ENCODE assay signal across 9 cellular contexts in genomic region chr19:50723069-50723468, GRCh38. TPM values are rescaled to one million over a fixed set of nuclear protein-coding genes. Genes with fewer than 3 reads are reported as not detected.
DNase-seq lines count a peak whose midpoint lies in the region; TF ChIP-seq lines count a peak whose summit lies in the region.
"Had no signal": no experiment of that assay in that cellular context is flagged by ENCODE, and none has a peak within 500 bp of the region (broad histone marks: within the 10 kb centered on the region; RNA-seq: fewer than 3 reads in every experiment).

Gene CLEC11A, plus strand, starts transcription at chr19:50723364. Its CDS starts 162 bp downstream, at chr19:50723526.

- peaks cover 14% of the 10 kb centered on the region for H3F3A ChIP-seq in neural progenitor cell (ENCODE audit: low read depth)

- no peak for TF ChIP-seq CTCF in esophagus squamous epithelium (IDR thresholded peaks at IDR 0.05)
- TF ChIP-seq CTCF in neural progenitor cell (IDR thresholded peaks at IDR 0.05): no peak
- no peak for TF ChIP-seq CTCF in GM13976 (IDR thresholded peaks at IDR 0.05; ENCODE audit: borderline replicate concordance, control extremely low read depth, extremely low read depth, insufficient read depth, missing control alignments)

- H4K20me1 ChIP-seq in neural progenitor cell (ENCODE audit: low read depth): peaks cover 5% of the 10 kb centered on the region

- intact Hi-C loops in esophagus squamous epithelium (cut with DNase I): no loop called here

- no peaks in the 10 kb centered on the region for H3K79me2 ChIP-seq in neural progenitor cell (ENCODE audit: low read depth)

- H3K36me3 Mint-ChIP-seq in neural progenitor cell: no peaks in the 10 kb centered on the region

- H3K27ac ChIP-seq in SJSA1 (no peak within 1 kb of the TSS), esophagus squamous epithelium (peak within 1 kb of the TSS; percentile 58 to 78 (median 74)), neural progenitor cell (no peak within 1 kb of the TSS)
- H3K27ac ChIP-seq: SJCRH30 had no signal

- DNase-seq in SJSA1 (ENCODE audit: low read depth in 1 of 2, low spot score in 2 of 2) (peak in 1 of 2 experiments; percentile 41), esophagus squamous epithelium (lab: John Stamatoyannopoulos, UW) (no peak), neural progenitor cell (ENCODE audit: low spot score) (no peak), GM13976 (ENCODE audit: low spot score) (no peak), NCI-H2081 treated with DMSO at 0.1 percent for 48 hours (lab: John Stamatoyannopoulos, UW) (no peak), HUDEP-2 (lab: John Stamatoyannopoulos, UW; ENCODE audit: unreplicated experiment in 76 of 76) (no peak), NCI-H187 treated with DMSO at 0.1 percent for 48 hours (lab: John Stamatoyannopoulos, UW) (no peak)

- H3K9me3 Mint-ChIP-seq in neural progenitor cell: no peaks in the 10 kb centered on the region

- TF ChIP-seq POLR2A in esophagus squamous epithelium (IDR thresholded peaks at IDR 0.05): no peak

- in situ Hi-C loops in GM13976 (cut with MboI; ENCODE audit: low sequenced_read_pairs, unreplicated experiment): no loop called here

- peaks cover 25% of the 10 kb centered on the region for H3K27me3 Mint-ChIP-seq in neural progenitor cell (ENCODE audit: insufficient read depth, low read depth)

- no peak within 1 kb of the TSS for H3K27ac Mint-ChIP-seq in neural progenitor cell

- no peaks in the 10 kb centered on the region for H3K9me3 ChIP-seq in ES-I3 (ENCODE audit: control insufficient read depth, insufficient read depth, low read length)
- peaks cover 7% of the 10 kb centered on the region; the same call in 1 of the 2 replicates for H3K9me3 ChIP-seq in SJSA1 (replicated peaks)
- no peaks in the 10 kb centered on the region for H3K9me3 ChIP-seq in esophagus squamous epithelium
- no peaks in the 10 kb centered on the region for H3K9me3 ChIP-seq in neural progenitor cell (ENCODE audit: low read depth)
- H3K9me3 ChIP-seq: SJCRH30 had no signal

- H3K4me1 ChIP-seq in ES-I3 (ENCODE audit: insufficient read depth, low read length) (peaks cover 18% of the 10 kb centered on the region), SJSA1 (replicated peaks) (peaks cover 4% of the 10 kb centered on the region; the same call in 1 of the 2 replicates), esophagus squamous epithelium (peaks cover 22 to 79% (median 44%) of the 10 kb centered on the region in 3 donors), neural progenitor cell (peaks cover 3% of the 10 kb centered on the region)

- peaks cover 46% of the 10 kb centered on the region for H3K27me3 ChIP-seq in SJSA1 (replicated peaks)
- H3K27me3 ChIP-seq in esophagus squamous epithelium: peaks cover 0 to 94% (median 9%) of the 10 kb centered on the region in 4 donors
- H3K27me3 ChIP-seq in neural progenitor cell: peaks cover 84% of the 10 kb centered on the region
- H3K27me3 ChIP-seq: SJCRH30 had no signal

- H3K9ac ChIP-seq in ES-I3 (ENCODE audit: low read depth, low read length): peak within 1 kb of the TSS; percentile 42; the same call in 1 of the 2 replicates
- H3K9ac ChIP-seq in neural progenitor cell: no peak within 1 kb of the TSS

- no peak within 1 kb of the TSS for H2AFZ ChIP-seq in neural progenitor cell (replicated peaks)

- H3K4me1 Mint-ChIP-seq in neural progenitor cell: peaks cover 45% of the 10 kb centered on the region

- peak within 1 kb of the TSS; percentile 66 for H3K4me2 ChIP-seq in neural progenitor cell

- H3K4me3 Mint-ChIP-seq in neural progenitor cell: peak within 1 kb of the TSS; percentile 91

- H3K4me3 ChIP-seq in SJSA1 (peak within 1 kb of the TSS; percentile 24; the same call in 1 of the 2 replicates), esophagus squamous epithelium (peak within 1 kb of the TSS; percentile 55 to 74 (median 64)), neural progenitor cell (peak within 1 kb of the TSS; percentile 50)
- H3K4me3 ChIP-seq: SJCRH30 had no signal

- WGBS in esophagus squamous epithelium, 2 donors: 12 to 33% methylated on average over 9 to 14 of the region's 15 CpGs

- H3K36me3 ChIP-seq in ES-I3 (ENCODE audit: insufficient read depth, low read length) (no peaks in the 10 kb centered on the region), SJSA1 (no peaks in the 10 kb centered on the region), esophagus squamous epithelium (no peaks in the 10 kb centered on the region), neural progenitor cell (no peaks in the 10 kb centered on the region)
- H3K36me3 ChIP-seq: SJCRH30 had no signal

RNA-seq across cellular contexts. Expression of gene CLEC11A, which starts in this region (rescaled TPM):
- total RNA-seq in SJSA1 (2014; rRNA removed; shearing (Covaris generic)): 0.56 and 1.7 TPM in 2 replicates
- total RNA-seq in esophagus squamous epithelium (10 to 100 TPM in 1 of 4 donors, 1 to 10 TPM in 2, under 1 TPM in 1; 0.80 to 11.1 (median 3.9) TPM), neural progenitor cell (ENCODE audit: low replicate concordance) (0.09 and 3.4 TPM in 2 replicates)

Comparison
In these comparisons a context has a peak if more than half of its experiments do, and no peak if none do; other contexts are left out.
1. H3K27ac ChIP-seq: peak in esophagus squamous epithelium (4 of 4); none in SJSA1 (single experiment) and neural progenitor cell (single experiment).
2. Peak in every context shown above with its lines, with median percentiles within 50 percentile points of each other: H3K4me3 ChIP-seq.